ENCODE assay signal across 23 cellular contexts in genomic region chr5:59149271-59149670, GRCh38.
"Had no signal": no experiment of that assay in that cellular context is flagged by ENCODE, and none has a peak within 500 bp of the region (broad histone marks: within the 10 kb centered on the region; RNA-seq: fewer than 3 reads in every experiment).

No MANE protein-coding gene starts in this region.

- H3K9me3 Mint-ChIP-seq: natural killer cell; T-helper 1 cell treated with Interleukin-12 subunit alpha and Interleukin-12 subunit beta and Interleukin-4 antibody, amounts not matched to agents 30 μg/mL and 1 μg/mL, for 36 hours had no signal

- H3K9me3 ChIP-seq: adrenal gland, ascending aorta, left lung, thyroid gland had no signal

- DNase-seq: activated CD4-positive, alpha-beta T cell treated with anti-CD3 and anti-CD28 coated beads for 4 hours; activated CD4-positive, CD25-positive, alpha-beta regulatory T cell; activated gamma-delta T cell treated with Interleukin-2 at 50 U/mL for 16 hours; activated T-cell treated with anti-CD3 and anti-CD28 coated beads, Interleukin-2, amount 50 U/mL, for 1 hour; adrenal gland; central memory CD4-positive, alpha-beta T cell; dermis blood vessel endothelial cell; effector CD8-positive, alpha-beta T cell; foreskin melanocyte; hippocampal formation; kidney glomerular epithelial cell; left lung; mammary epithelial cell; natural killer cell; stimulated activated CD4-positive, alpha-beta T cell treated with anti-CD3 and anti-CD28 coated beads, Interleukin-12 subunit alpha, Interleukin-12 subunit beta, amount 100 ng/mL, for 4 hours; stimulated activated CD4-positive, alpha-beta T cell treated with anti-CD3 and anti-CD28 coated beads, Interleukin-4, amount 100 ng/mL, for 4 hours; stimulated activated naive CD8-positive, alpha-beta T cell treated with anti-CD3 and anti-CD28 coated beads, Interleukin-15, Interleukin-2, amounts not matched to agents 100 U/mL and 50 U/mL, for 24 hours; thyroid gland had no signal

- H3K27me3 Mint-ChIP-seq: activated naive CD8-positive, alpha-beta T cell; progenitor cell of endocrine pancreas had no signal

- H3K27ac ChIP-seq: adrenal gland, ascending aorta, left lung, thyroid gland had no signal

- H3K27ac Mint-ChIP-seq: activated naive CD8-positive, alpha-beta T cell; mesothelial cell of epicardium; natural killer cell; progenitor cell of endocrine pancreas; T-helper 1 cell treated with Interleukin-12 subunit alpha and Interleukin-12 subunit beta and Interleukin-4 antibody, amounts not matched to agents 30 μg/mL and 1 μg/mL, for 36 hours had no signal

- H3K27me3 ChIP-seq: adrenal gland, ascending aorta, left lung, thyroid gland had no signal

- ATAC-seq: left lung; natural killer cell; stimulated activated naive CD8-positive, alpha-beta T cell treated with anti-CD3 and anti-CD28 coated beads, Interleukin-15, Interleukin-2, amounts not matched to agents 100 U/mL and 50 U/mL, for 24 hours had no signal

- H3K4me3 Mint-ChIP-seq: activated naive CD8-positive, alpha-beta T cell; mesothelial cell of epicardium; natural killer cell; T-helper 1 cell treated with Interleukin-12 subunit alpha and Interleukin-12 subunit beta and Interleukin-4 antibody, amounts not matched to agents 30 μg/mL and 1 μg/mL, for 36 hours had no signal

- H3K36me3 Mint-ChIP-seq: activated naive CD8-positive, alpha-beta T cell; natural killer cell had no signal
